ENCODE assay signal across 8 cellular contexts in genomic region chr9:113580041-113580953, GRCh38.
DNase-seq lines count a peak whose midpoint lies in the region; ATAC-seq and TF ChIP-seq lines count a peak whose summit lies in the region.

No MANE protein-coding gene starts in this region.

- no peaks in the 10 kb centered on the region for H3K27me3 Mint-ChIP-seq in activated naive CD8-positive, alpha-beta T cell treated with anti-CD3 and anti-CD28 coated beads, Interleukin-2, amount 50 U/mL, for 24 hours

- peak; percentile 45 for ATAC-seq in activated naive CD8-positive, alpha-beta T cell treated with anti-CD3 and anti-CD28 coated beads, Interleukin-2, amount 50 U/mL, for 24 hours
- ATAC-seq in GM18870 (IDR thresholded peaks at IDR 0.05; ENCODE audit: unreplicated experiment) (no peak), GM18861 (IDR thresholded peaks at IDR 0.05; ENCODE audit: unreplicated experiment) (no peak)

- POLR2A ChIA-PET in RWPE1 (lab: Yijun Ruan, JAX; ENCODE audit: low non-redundant PET), result interaction anchor here (0.6 kb wide), 1 partner anchor 44 kb away, joined by 3 read pairs; no protein-coding TSS in a partner anchor

- H3K27ac Mint-ChIP-seq in activated naive CD8-positive, alpha-beta T cell treated with anti-CD3 and anti-CD28 coated beads, Interleukin-2, amount 50 U/mL, for 24 hours, result peak overlapping the region; percentile 88

- DNase-seq in GM06990 (ENCODE audit: extremely low read depth, insufficient read length), result no peak
- DNase-seq in RWPE1 (ENCODE audit: low spot score), result peak; percentile 86
- DNase-seq in activated naive CD8-positive, alpha-beta T cell treated with anti-CD3 and anti-CD28 coated beads, Interleukin-2, amount 50 U/mL, for 24 hours, result peak; percentile 81
- peak; percentile 44 for DNase-seq in kidney tubule cell (ENCODE audit: low spot score)
- DNase-seq in stimulated activated CD4-positive, alpha-beta T cell treated with anti-CD3 and anti-CD28 coated beads, Interleukin-2, amount 100 ng/mL, for 48 hours, result peak; percentile 48 to 64
- no peak for DNase-seq in middle frontal gyrus (ENCODE audit: extremely low spot score, low spot score)

- CTCF ChIA-PET in RWPE1 (lab: Yijun Ruan, JAX), result interaction anchor here (0.6 to 2.7 kb wide), 9 partner anchors 10 to 179 kb away, joined by 3 to 12 read pairs (median 3); no protein-coding TSS in a partner anchor

- peak overlapping the region; percentile 29 for H3K4me3 ChIP-seq in GM06990 (replicated peaks; ENCODE audit: low read depth, low read length)

- H3K4me1 Mint-ChIP-seq in activated naive CD8-positive, alpha-beta T cell treated with anti-CD3 and anti-CD28 coated beads, Interleukin-2, amount 50 U/mL, for 24 hours, result peaks cover 86% of the 10 kb centered on the region

- H3K9me3 Mint-ChIP-seq in activated naive CD8-positive, alpha-beta T cell treated with anti-CD3 and anti-CD28 coated beads, Interleukin-2, amount 50 U/mL, for 24 hours, result no peaks in the 10 kb centered on the region

- H3K36me3 Mint-ChIP-seq in activated naive CD8-positive, alpha-beta T cell treated with anti-CD3 and anti-CD28 coated beads, Interleukin-2, amount 50 U/mL, for 24 hours (ENCODE audit: low read depth), result peaks cover 33% of the 10 kb centered on the region

- TF ChIP-seq CTCF in GM06990 (IDR thresholded peaks at IDR 0.05; ENCODE audit: insufficient read depth, low read length, poor library complexity, severe bottlenecking) (no peak), RWPE1 (conservative IDR thresholded peaks at IDR 0.05; ENCODE audit: low read depth) (no peak)

- H3K27ac ChIP-seq in RWPE1, result peak overlapping the region; percentile 74

- H3K27me3 ChIP-seq in GM06990 (replicated peaks; ENCODE audit: control insufficient read depth, insufficient read depth, low read length), result no peaks in the 10 kb centered on the region

- H3K36me3 ChIP-seq in GM06990 (ENCODE audit: control insufficient read depth, insufficient read depth, low read length), result peaks cover 11% of the 10 kb centered on the region

- H3K4me3 Mint-ChIP-seq in activated naive CD8-positive, alpha-beta T cell treated with anti-CD3 and anti-CD28 coated beads, Interleukin-2, amount 50 U/mL, for 24 hours, result peak overlapping the region; percentile 83

Comparison
In these comparisons a context has a peak if more than half of its experiments do, and no peak if none do; other contexts are left out.
1. DNase-seq: peak in RWPE1 (single experiment), activated naive CD8-positive, alpha-beta T cell treated with anti-CD3 and anti-CD28 coated beads, Interleukin-2, amount 50 U/mL, for 24 hours (single experiment), kidney tubule cell (single experiment) and stimulated activated CD4-positive, alpha-beta T cell treated with anti-CD3 and anti-CD28 coated beads, Interleukin-2, amount 100 ng/mL, for 48 hours (2 of 2); none in GM06990 (single experiment) and middle frontal gyrus (single experiment).